ENCODE assay signal across 18 cellular contexts in genomic region chr17:8829036-8829941, GRCh38. TPM values are rescaled to one million over a fixed set of nuclear protein-coding genes. Genes with fewer than 3 reads are reported as not detected.
DNase-seq lines count a peak whose midpoint lies in the region; ATAC-seq, FAIRE-seq and TF ChIP-seq lines count a peak whose summit lies in the region.
"Had no signal": no experiment of that assay in that cellular context is flagged by ENCODE, and none has a peak within 500 bp of the region (broad histone marks: within the 10 kb centered on the region; RNA-seq: fewer than 3 reads in every experiment).

No MANE protein-coding gene starts in this region.

- H3K4me3 ChIP-seq in HEK293 (ENCODE audit: low read depth, low read length) (no peak overlapping the region), bronchial epithelial cell (ENCODE audit: low read depth, low read length) (no peak overlapping the region), PC-9 (no peak overlapping the region), aorta (ENCODE audit: low read length in 2 of 2) (no peak overlapping the region)
- H3K4me3 ChIP-seq: HAP-1 had no signal

- TF ChIP-seq POLR2A in GM12892 (IDR thresholded peaks at IDR 0.05; ENCODE audit: low read depth, low read length): peak; percentile 84

- peak; percentile 6 for ATAC-seq in stimulated activated effector memory CD8-positive, alpha-beta T cell treated with anti-CD3 and anti-CD28 coated beads, Interleukin-12 subunit alpha, Interleukin-12 subunit beta, amount 100 ng/mL, for 72 hours
- ATAC-seq in aorta (ENCODE audit: low FRiP score): no peak
- ATAC-seq: Panc1 had no signal

- FAIRE-seq in GM12892 (lab: Jason Lieb, UNC): peak; percentile 70
- FAIRE-seq in bronchial epithelial cell (lab: Jason Lieb, UNC): peak; percentile 99

- DNase-seq in GM12892 (ENCODE audit: insufficient read length): no peak
- no peak for DNase-seq in bronchial epithelial cell (ENCODE audit: low read depth)
- no peak for DNase-seq in stimulated activated effector memory CD8-positive, alpha-beta T cell treated with anti-CD3 and anti-CD28 coated beads, Interleukin-12 subunit alpha, Interleukin-12 subunit beta, amount 100 ng/mL, for 72 hours (ENCODE audit: low spot score in 2 of 2)
- no peak for DNase-seq in NCI-H2171 treated with DMSO at 0.1 percent for 48 hours (lab: John Stamatoyannopoulos, UW)
- DNase-seq in PC-9: no peak
- no peak for DNase-seq in aorta
- DNase-seq: ACHN, AML-193, COR-L47, KG1, NCI-H1436, NCI-H2029, NCI-H510A, NCI-H774 had no signal

- H3K79me2 ChIP-seq in PC-9 (ENCODE audit: low read depth): no peaks in the 10 kb centered on the region

- no peak overlapping the region for H3K27ac ChIP-seq in HEK293 (ENCODE audit: extremely low read depth, low read depth, low read length)
- no peak overlapping the region for H3K27ac ChIP-seq in PC-9
- no peak overlapping the region for H3K27ac ChIP-seq in aorta (ENCODE audit: low read depth in 1 of 2, low read length in 2 of 2)

- CTCF ChIA-PET in HEK293 (lab: Yijun Ruan, JAX): interaction anchor here (0.6 to 1.1 kb wide), 3 partner anchors 14 to 65 kb away, joined by 3 to 4 read pairs (median 3); no protein-coding TSS in a partner anchor
- CTCF ChIA-PET in PC-9 (lab: Charles Lee): interaction anchor here (0.5 kb wide), 1 partner anchor 514 kb away, joined by 5 read pairs; no protein-coding TSS in a partner anchor

- H3K9me2 ChIP-seq in PC-9 (ENCODE audit: insufficient read depth): no peaks in the 10 kb centered on the region

- no peaks in the 10 kb centered on the region for H3F3A ChIP-seq in PC-9 (ENCODE audit: insufficient read depth, low read depth)

- H3K36me3 ChIP-seq in HEK293 (ENCODE audit: control insufficient read depth in 2 of 2, insufficient read depth in 1 of 2, low read length in 2 of 2) (no peaks in the 10 kb centered on the region), bronchial epithelial cell (ENCODE audit: control insufficient read depth, insufficient read depth, low read length) (no peaks in the 10 kb centered on the region), PC-9 (ENCODE audit: low read depth) (no peaks in the 10 kb centered on the region), aorta (ENCODE audit: control insufficient read depth in 1 of 2, insufficient read depth in 2 of 2, low read length in 1 of 2) (no peaks in the 10 kb centered on the region)
- H3K36me3 ChIP-seq: HAP-1 had no signal

- H3K27ac Mint-ChIP-seq in stimulated activated effector memory CD8-positive, alpha-beta T cell treated with anti-CD3 and anti-CD28 coated beads, Interleukin-12 subunit alpha, Interleukin-12 subunit beta, amount 100 ng/mL, for 72 hours: no peak overlapping the region

- no peaks in the 10 kb centered on the region for H4K20me1 ChIP-seq in PC-9 (ENCODE audit: insufficient read depth)

- peaks cover 27% of the 10 kb centered on the region for H3K36me3 Mint-ChIP-seq in stimulated activated effector memory CD8-positive, alpha-beta T cell treated with anti-CD3 and anti-CD28 coated beads, Interleukin-12 subunit alpha, Interleukin-12 subunit beta, amount 100 ng/mL, for 72 hours

- H3K27me3 ChIP-seq in bronchial epithelial cell (ENCODE audit: control insufficient read depth, insufficient read depth, low read length) (no peaks in the 10 kb centered on the region), PC-9 (ENCODE audit: insufficient read depth, low read depth) (no peaks in the 10 kb centered on the region; the same call in 1 of the 2 replicates), aorta (ENCODE audit: control insufficient read depth in 1 of 2, insufficient read depth in 2 of 2, low read length in 1 of 2) (no peaks in the 10 kb centered on the region)

- no peak overlapping the region for H3K4me2 ChIP-seq in PC-9

- WGBS in aorta, 2 donors: 92 to 96% methylated on average over 16 of the region's 16 CpGs

- intact Hi-C loops in PC-9 (cut with micrococcal nuclease; ENCODE audit: unreplicated experiment) (no loop called here), aorta (cut with DNase I) (no loop called here)

- no peaks in the 10 kb centered on the region for H3K9me3 ChIP-seq in HEK293 (ENCODE audit: control insufficient read depth, insufficient read depth, low read depth, low read length)
- no peaks in the 10 kb centered on the region for H3K9me3 ChIP-seq in PC-9 (ENCODE audit: insufficient read depth, low read depth)
- no peaks in the 10 kb centered on the region for H3K9me3 ChIP-seq in aorta (ENCODE audit: control insufficient read depth, low read length)
- H3K9me3 ChIP-seq: HAP-1 had no signal

- no peak overlapping the region for H2AFZ ChIP-seq in PC-9

- BruUV-seq in PC-9 (replicated peaks; lab: Mats Ljungman, UMichigan): no TSS peak

- H3K4me1 ChIP-seq in HEK293 (ENCODE audit: control insufficient read depth, insufficient read depth, low read length) (no peaks in the 10 kb centered on the region), PC-9 (replicated peaks; ENCODE audit: insufficient read depth) (no peaks in the 10 kb centered on the region), aorta (ENCODE audit: control insufficient read depth in 1 of 2, insufficient read depth in 2 of 2, low read length in 2 of 2) (no peaks in the 10 kb centered on the region)
- H3K4me1 ChIP-seq: HAP-1 had no signal

- no peak for TF ChIP-seq CTCF in HEK293 (tag by site-specific recombination; IDR thresholded peaks at IDR 0.05)
- no peak for TF ChIP-seq CTCF in bronchial epithelial cell (IDR thresholded peaks at IDR 0.05; ENCODE audit: insufficient read depth, low read length, severe bottlenecking)
- no peak for TF ChIP-seq CTCF in PC-9 (conservative IDR thresholded peaks at IDR 0.05)

- no peaks in the 10 kb centered on the region for H3K4me1 Mint-ChIP-seq in stimulated activated effector memory CD8-positive, alpha-beta T cell treated with anti-CD3 and anti-CD28 coated beads, Interleukin-12 subunit alpha, Interleukin-12 subunit beta, amount 100 ng/mL, for 72 hours
- H3K4me1 Mint-ChIP-seq: CD14-positive monocyte had no signal

- POLR2A ChIA-PET in HEK293 (lab: Yijun Ruan, JAX) (no interaction called here), PC-9 (lab: Charles Lee; ENCODE audit: unreplicated experiment) (no interaction called here)

- H3K4me3 Mint-ChIP-seq in stimulated activated effector memory CD8-positive, alpha-beta T cell treated with anti-CD3 and anti-CD28 coated beads, Interleukin-12 subunit alpha, Interleukin-12 subunit beta, amount 100 ng/mL, for 72 hours: no peak overlapping the region
- H3K4me3 Mint-ChIP-seq: CD14-positive monocyte had no signal

- no peaks in the 10 kb centered on the region for H3K9me3 Mint-ChIP-seq in stimulated activated effector memory CD8-positive, alpha-beta T cell treated with anti-CD3 and anti-CD28 coated beads, Interleukin-12 subunit alpha, Interleukin-12 subunit beta, amount 100 ng/mL, for 72 hours

TF ChIP-seq in HEK293, 187 proteins besides CTCF, POLR2A, EP300 and RAD21 (continues in another document):
- TF ChIP-seq ZBTB17 (tag by site-specific recombination; IDR thresholded peaks at IDR 0.05) (no peak), ZNF416 (tag by site-specific recombination; IDR thresholded peaks at IDR 0.05) (no peak), ZNF341 (tag by site-specific recombination; IDR thresholded peaks at IDR 0.05; ENCODE audit: low read depth) (no peak), ZNF660 (tag by site-specific recombination; IDR thresholded peaks at IDR 0.05) (no peak), PRDM1 (tag by site-specific recombination; IDR thresholded peaks at IDR 0.05) (no peak), ZNF785 (tag by site-specific recombination; IDR thresholded peaks at IDR 0.05) (peak; percentile 66; the same call in 1 of the 2 replicates), ZBTB20 (tag by site-specific recombination; IDR thresholded peaks at IDR 0.05) (no peak), ZNF777 (tag by site-specific recombination; IDR thresholded peaks at IDR 0.05; ENCODE audit: borderline replicate concordance) (0 out of 2 replicates have a peak, but pooled peaks have one; percentile 22)
- TF ChIP-seq, protein P1, sequence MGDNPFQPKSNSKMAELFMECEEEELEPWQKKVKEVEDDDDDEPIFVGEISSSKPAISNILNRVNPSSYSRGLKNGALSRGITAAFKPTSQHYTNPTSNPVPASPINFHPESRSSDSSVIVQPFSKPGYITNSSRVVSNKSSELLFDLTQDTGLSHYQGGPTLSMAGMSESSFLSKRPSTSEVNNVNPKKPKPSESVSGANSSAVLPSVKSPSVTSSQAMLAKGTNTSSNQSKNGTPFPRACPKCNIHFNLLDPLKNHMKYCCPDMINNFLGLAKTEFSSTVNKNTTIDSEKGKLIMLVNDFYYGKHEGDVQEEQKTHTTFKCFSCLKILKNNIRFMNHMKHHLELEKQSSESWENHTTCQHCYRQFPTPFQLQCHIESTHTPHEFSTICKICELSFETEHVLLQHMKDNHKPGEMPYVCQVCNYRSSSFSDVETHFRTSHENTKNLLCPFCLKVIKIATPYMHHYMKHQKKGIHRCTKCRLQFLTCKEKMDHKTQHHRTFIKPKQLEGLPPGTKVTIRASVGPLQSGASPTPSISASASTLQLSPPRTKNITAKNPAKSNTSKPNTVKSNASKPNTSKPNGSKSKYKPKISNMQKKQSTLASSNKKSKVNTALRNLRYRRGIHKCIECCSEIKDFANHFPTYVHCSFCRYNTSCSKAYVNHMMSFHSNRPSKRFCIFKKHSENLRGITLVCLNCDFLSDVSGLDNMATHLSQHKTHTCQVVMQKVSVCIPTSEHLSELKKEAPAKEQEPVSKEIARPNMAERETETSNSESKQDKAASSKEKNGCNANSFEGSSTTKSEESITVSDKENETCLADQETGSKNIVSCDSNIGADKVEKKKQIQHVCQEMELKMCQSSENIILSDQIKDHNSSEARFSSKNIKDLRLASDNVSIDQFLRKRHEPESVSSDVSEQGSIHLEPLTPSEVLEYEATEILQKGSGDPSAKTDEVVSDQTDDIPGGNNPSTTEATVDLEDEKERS (tag by site-specific recombination; IDR thresholded peaks at IDR 0.05): no peak

RNA-seq across cellular contexts. Expression of gene MFSD6L, which starts 30.1 kb away (rescaled TPM):
- polyA plus RNA-seq in GM12892 (2012; ENCODE audit: missing spikeins): 2.0 TPM
- total RNA-seq in bronchial epithelial cell: 0.13 TPM in 1 of 2 replicates, not detected in the other
- total RNA-seq in PC-9 (2021): not detected in 2 replicates
- total RNA-seq in aorta: under 1 TPM; 0.19 to 0.39 TPM
- polyA plus RNA-seq in aorta: not detected

RNA-seq across cellular contexts. Expression of gene PIK3R6, which starts 38.2 kb away (rescaled TPM):
- polyA plus RNA-seq in GM12892 (2012; ENCODE audit: missing spikeins): 81.7 TPM
- total RNA-seq in bronchial epithelial cell (not detected in 2 replicates), PC-9 (2021) (not detected in 2 replicates), aorta (1 to 10 TPM; 1.3 to 3.5 TPM)
- under 1 TPM; 0.10 to 0.75 TPM for polyA plus RNA-seq in aorta
